Comparison of ENCODE assay signal across 12 cellular contexts in the genomic region with DNA sequence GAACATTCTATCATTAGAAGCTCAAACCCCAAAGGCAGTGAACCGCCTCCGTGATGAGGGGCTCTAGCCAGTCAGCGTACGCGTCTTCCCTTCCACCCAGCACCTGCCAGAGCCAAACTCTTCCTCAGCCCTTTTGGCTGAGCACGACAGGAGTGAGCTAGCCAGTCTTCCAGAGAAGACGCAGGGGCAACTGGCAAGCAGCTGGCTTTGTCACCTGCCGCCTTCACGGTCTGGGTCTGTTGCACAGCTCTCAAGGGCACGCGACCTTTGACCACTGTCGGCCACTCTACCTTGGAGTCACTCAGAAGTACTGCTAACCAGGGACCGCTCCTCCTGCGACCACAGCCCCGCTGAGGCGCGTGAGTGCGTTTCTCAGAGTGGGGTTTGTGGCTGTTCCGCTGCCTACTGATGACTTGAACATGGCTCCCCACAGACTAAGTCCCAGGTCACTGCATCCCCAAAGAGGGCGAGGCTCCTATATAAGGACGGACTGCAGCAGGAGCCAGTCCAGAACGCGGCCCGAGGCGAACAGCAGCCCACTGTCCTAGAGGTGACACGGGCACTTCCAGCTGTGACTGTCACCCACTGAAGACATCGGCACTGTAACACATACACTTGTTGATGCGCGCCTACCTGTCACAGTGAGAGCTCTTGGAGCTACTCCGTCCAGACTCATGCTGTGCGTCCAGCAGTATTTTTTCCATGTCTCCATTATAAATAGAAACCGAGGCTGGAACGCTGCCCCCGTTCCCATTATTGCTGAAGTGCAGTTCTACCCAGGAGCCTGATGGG. TPM values are rescaled to one million over a fixed set of nuclear protein-coding genes. Genes with fewer than 3 reads are reported as not detected.
DNase-seq lines count a peak whose midpoint lies in the region; ATAC-seq, FAIRE-seq and TF ChIP-seq lines count a peak whose summit lies in the region.
"Had no signal": no experiment of that assay in that cellular context is flagged by ENCODE, and none has a peak within 500 bp of the region (broad histone marks: within the 10 kb centered on the region; RNA-seq: fewer than 3 reads in every experiment).

No MANE protein-coding gene starts in this region.

- no peaks in the 10 kb centered on the region for H3K9me3 ChIP-seq in CD8-positive, alpha-beta memory T cell (ENCODE audit: low read length)
- H3K9me3 ChIP-seq in T-helper 17 cell (ENCODE audit: control insufficient read depth, low read length, poor library complexity, severe bottlenecking) (no peaks in the 10 kb centered on the region), prostate gland (no peaks in the 10 kb centered on the region)
- no peaks in the 10 kb centered on the region for H3K9me3 ChIP-seq in effector memory CD4-positive, alpha-beta T cell (ENCODE audit: control insufficient read depth, low read length)
- H3K9me3 ChIP-seq: pancreas had no signal

- H3K36me3 Mint-ChIP-seq in CD8-positive, alpha-beta memory T cell = peaks cover 0 to 47% (median 11%) of the 10 kb centered on the region in 3 donors
- H3K36me3 Mint-ChIP-seq in T-helper 17 cell (ENCODE audit: low read depth) = no peaks in the 10 kb centered on the region

- POLR2A ChIA-PET in CD8-positive, alpha-beta memory T cell (lab: Charles Lee) = interaction anchor here (0.8 to 1.1 kb wide), 2 partner anchors 67 to 77 kb away, joined by 3 read pairs; no protein-coding TSS in a partner anchor

- no peaks in the 10 kb centered on the region for H3K9me3 Mint-ChIP-seq in CD8-positive, alpha-beta memory T cell
- H3K9me3 Mint-ChIP-seq: type B pancreatic cell had no signal

- TF ChIP-seq CTCF in prostate gland (IDR thresholded peaks at IDR 0.05) = no peak

- no peaks in the 10 kb centered on the region for H3K27me3 Mint-ChIP-seq in CD8-positive, alpha-beta memory T cell
- no peaks in the 10 kb centered on the region for H3K27me3 Mint-ChIP-seq in T-helper 17 cell
- H3K27me3 Mint-ChIP-seq: type B pancreatic cell had no signal

- H3K4me1 ChIP-seq in CD8-positive, alpha-beta memory T cell (ENCODE audit: insufficient read depth, low read length) = peaks cover 60% of the 10 kb centered on the region
- peaks cover 30% of the 10 kb centered on the region for H3K4me1 ChIP-seq in effector memory CD4-positive, alpha-beta T cell (ENCODE audit: control insufficient read depth, insufficient read depth, low read length, poor library complexity, severe bottlenecking)
- peaks cover 14% of the 10 kb centered on the region for H3K4me1 ChIP-seq in prostate gland (replicated peaks)

- peak overlapping the region; percentile 73 to 98 (median 90) for H3K27ac Mint-ChIP-seq in CD8-positive, alpha-beta memory T cell
- H3K27ac Mint-ChIP-seq in T-helper 17 cell = peak overlapping the region; percentile 94
- H3K27ac Mint-ChIP-seq: type B pancreatic cell had no signal

- peaks cover 14% of the 10 kb centered on the region for H3K36me3 ChIP-seq in CD8-positive, alpha-beta memory T cell (ENCODE audit: insufficient read depth, low read length)
- H3K36me3 ChIP-seq in effector memory CD4-positive, alpha-beta T cell (ENCODE audit: control insufficient read depth, insufficient read depth, low read length) = peaks cover 26% of the 10 kb centered on the region
- peaks cover 0 to 6% of the 10 kb centered on the region in 2 donors for H3K36me3 ChIP-seq in prostate gland

- no peak overlapping the region for H3K27ac ChIP-seq in CD8-positive, alpha-beta memory T cell (ENCODE audit: low read depth, low read length)
- peak overlapping the region; percentile 58 for H3K27ac ChIP-seq in effector memory CD4-positive, alpha-beta T cell (ENCODE audit: insufficient read depth, low read length, poor library complexity, severe bottlenecking)
- H3K27ac ChIP-seq in prostate gland = peak overlapping the region; percentile 14 to 16

- no peak for DNase-seq in CD8-positive, alpha-beta memory T cell
- DNase-seq in T-helper 17 cell (no peak), prostate gland (ENCODE audit: low spot score) (no peak), GM19239 (ENCODE audit: insufficient read length, low spot score) (no peak), NCI-H128 (lab: John Stamatoyannopoulos, UW; ENCODE audit: unreplicated experiment) (no peak)
- DNase-seq in effector memory CD4-positive, alpha-beta T cell = no peak
- DNase-seq: NCI-H1436 treated with DMSO at 0.1 percent for 48 hours had no signal

- H3K4me1 Mint-ChIP-seq in CD8-positive, alpha-beta memory T cell = peaks cover 62 to 79% (median 79%) of the 10 kb centered on the region in 3 donors
- peaks cover 52% of the 10 kb centered on the region for H3K4me1 Mint-ChIP-seq in T-helper 17 cell

- ATAC-seq in T-helper 17 cell = peak; percentile 50
- no peak for ATAC-seq in HG02763 (IDR thresholded peaks at IDR 0.05; ENCODE audit: unreplicated experiment)
- ATAC-seq in GM21526 (IDR thresholded peaks at IDR 0.05; ENCODE audit: low FRiP score, unreplicated experiment) = no peak

- WGBS in prostate gland = 85% methylated on average over 34 of the region's 34 CpGs

- H3K27me3 ChIP-seq in CD8-positive, alpha-beta memory T cell (ENCODE audit: insufficient read depth, low read length, poor library complexity, severe bottlenecking) = no peaks in the 10 kb centered on the region
- H3K27me3 ChIP-seq in effector memory CD4-positive, alpha-beta T cell (replicated peaks; ENCODE audit: control insufficient read depth, insufficient read depth, low read length, poor library complexity, severe bottlenecking) = no peaks in the 10 kb centered on the region
- H3K27me3 ChIP-seq in prostate gland (replicated peaks; ENCODE audit: insufficient read depth) = no peaks in the 10 kb centered on the region
- H3K27me3 ChIP-seq: pancreas had no signal

- H3K4me3 Mint-ChIP-seq in CD8-positive, alpha-beta memory T cell = peak overlapping the region; percentile 57 to 92 (median 83)
- H3K4me3 Mint-ChIP-seq in T-helper 17 cell = peak overlapping the region; percentile 93
- H3K4me3 Mint-ChIP-seq: type B pancreatic cell had no signal

- CTCF ChIA-PET in CD8-positive, alpha-beta memory T cell (lab: Charles Lee) = interaction anchor here (0.7 to 2.1 kb wide), 7 partner anchors 8 to 88 kb away, joined by 3 to 6 read pairs (median 4); partner anchors contain the start of gene BNIP3

- peak overlapping the region; percentile 48 for H3K4me3 ChIP-seq in CD8-positive, alpha-beta memory T cell (ENCODE audit: low read length)
- H3K4me3 ChIP-seq in effector memory CD4-positive, alpha-beta T cell (ENCODE audit: insufficient read depth, low read depth, low read length, poor library complexity, severe bottlenecking) = peak overlapping the region; percentile 48
- no peak overlapping the region for H3K4me3 ChIP-seq in prostate gland
- H3K4me3 ChIP-seq: pancreas had no signal

- no peak for FAIRE-seq in GM19239 (lab: Jason Lieb, UNC)
- FAIRE-seq: frontal cortex, pancreas had no signal

- TF ChIP-seq POLR2A in prostate gland (IDR thresholded peaks at IDR 0.05) = no peak

- intact Hi-C loops in prostate gland (cut with DNase I) = no loop called here

RNA-seq across cellular contexts. Expression of gene BNIP3, which starts 8.4 kb away (rescaled TPM):
- 10 to 100 TPM; 39.8 to 40.7 TPM for total RNA-seq in CD8-positive, alpha-beta memory T cell
- polyA plus RNA-seq in CD8-positive, alpha-beta memory T cell = 26.3 TPM
- total RNA-seq in T-helper 17 cell (10 to 100 TPM; 12.7 to 22.0 TPM), prostate gland (100 to 1,000 TPM; 148 to 325 TPM)

Comparison
In these comparisons a context has a peak if more than half of its experiments do, and no peak if none do; other contexts are left out.
1. H3K4me3 ChIP-seq: peak in CD8-positive, alpha-beta memory T cell (single experiment) and effector memory CD4-positive, alpha-beta T cell (single experiment); none in prostate gland (0 of 2).